9 cellular contexts compared by ENCODE assay signal in genomic region chr13:67231481-67231940, GRCh38. TPM values are rescaled to one million over a fixed set of nuclear protein-coding genes. Genes with fewer than 3 reads are reported as not detected.
DNase-seq lines count a peak whose midpoint lies in the region; ATAC-seq, FAIRE-seq and TF ChIP-seq lines count a peak whose summit lies in the region.
"Had no signal": no experiment of that assay in that cellular context is flagged by ENCODE, and none has a peak within 500 bp of the region (broad histone marks: within the 10 kb centered on the region; RNA-seq: fewer than 3 reads in every experiment).

No MANE protein-coding gene starts in this region.

- no peaks in the 10 kb centered on the region for H4K20me1 ChIP-seq in keratinocyte (ENCODE audit: control insufficient read depth, extremely low read depth, insufficient read depth, low read length)

- no peaks in the 10 kb centered on the region for H3K9me1 ChIP-seq in keratinocyte (ENCODE audit: control insufficient read depth, extremely low read depth, insufficient read depth, low read length)

- no peaks in the 10 kb centered on the region for H3K9me3 ChIP-seq in keratinocyte (ENCODE audit: control insufficient read depth, low read depth, low read length)
- H3K9me3 ChIP-seq in thoracic aorta = no peaks in the 10 kb centered on the region

- no peak overlapping the region for H3K9ac ChIP-seq in keratinocyte (ENCODE audit: control insufficient read depth, extremely low read depth, insufficient read depth, low read length)

- dilution Hi-C loops in keratinocyte (cut with MboI; ENCODE audit: extremely low pct_ligation_motif_present, low sequenced_read_pairs) = no loop called here

- H3K36me3 ChIP-seq in keratinocyte (ENCODE audit: control insufficient read depth in 2 of 2, extremely low read depth in 1 of 2, insufficient read depth in 2 of 2, low read length in 2 of 2) = no peaks in the 10 kb centered on the region
- no peaks in the 10 kb centered on the region for H3K36me3 ChIP-seq in thoracic aorta

- ATAC-seq in thoracic aorta (ENCODE audit: insufficient number of reproducible peaks, low FRiP score, low read depth) = no peak

- peak overlapping the region; percentile 78 for H2AFZ ChIP-seq in keratinocyte (ENCODE audit: control insufficient read depth, low read length)

- H3K4me3 ChIP-seq in keratinocyte (ENCODE audit: control insufficient read depth in 2 of 3, extremely low read depth in 1 of 3, insufficient read depth in 2 of 3, low read depth in 1 of 3, low read length in 3 of 3) (peak overlapping the region; percentile 69 to 91 (median 74)), thoracic aorta (peak overlapping the region; percentile 92)

- H3K79me2 ChIP-seq in keratinocyte (ENCODE audit: control insufficient read depth, insufficient read depth, low read length) = no peaks in the 10 kb centered on the region

- TF ChIP-seq CTCF in keratinocyte (optimal IDR thresholded peaks at IDR 0.05 in 1 of 3, IDR thresholded peaks at IDR 0.05 in 1 of 3, conservative IDR thresholded peaks at IDR 0.05 in 1 of 3; ENCODE audit: extremely low read depth in 1 of 3, insufficient read depth in 2 of 3, low read length in 3 of 3) (no peak), thoracic aorta (IDR thresholded peaks at IDR 0.05) (no peak)

- no peak for FAIRE-seq in keratinocyte (lab: Jason Lieb, UNC)

- H3K4me2 ChIP-seq in keratinocyte (ENCODE audit: control insufficient read depth, extremely low read depth, insufficient read depth, low read depth, low read length) = peak overlapping the region; percentile 77

- no peaks in the 10 kb centered on the region for H3K27me3 ChIP-seq in keratinocyte (ENCODE audit: control insufficient read depth, extremely low read depth, insufficient read depth, low read length)
- H3K27me3 ChIP-seq in thoracic aorta (replicated peaks; ENCODE audit: insufficient read depth) = no peaks in the 10 kb centered on the region

- DNase-seq in NCI-H1092 treated with DMSO at 0.1 percent for 48 hours (lab: John Stamatoyannopoulos, UW) (peak; percentile 42), NCI-H1092 (lab: John Stamatoyannopoulos, UW) (no peak), amniotic epithelial cell (ENCODE audit: low read depth) (peak; percentile 16), keratinocyte (ENCODE audit: low read depth, low spot score) (no peak), thoracic aorta (ENCODE audit: low spot score) (no peak), DMS79 treated with DMSO at 0.1 percent for 48 hours (lab: John Stamatoyannopoulos, UW) (no peak), SIG-M5 treated with dmso at 0.1 percent for 504 hours (lab: John Stamatoyannopoulos, UW; ENCODE audit: unreplicated experiment) (no peak), DMS153 (lab: John Stamatoyannopoulos, UW) (no peak)
- DNase-seq: activated CD4-positive, alpha-beta T cell treated with anti-CD3 and anti-CD28 coated beads, Interleukin-2, amount 50 U/mL, for 1 hour had no signal

- H3K27ac ChIP-seq in keratinocyte (ENCODE audit: control insufficient read depth, insufficient read depth, low read length) (no peak overlapping the region), thoracic aorta (peak overlapping the region; percentile 91 to 93)

- H3K4me1 ChIP-seq in keratinocyte (ENCODE audit: control insufficient read depth, extremely low read depth, insufficient read depth, low read length) (peaks cover 8% of the 10 kb centered on the region), thoracic aorta (ENCODE audit: control insufficient read depth in 1 of 2, low read depth in 2 of 2) (peaks cover 3 to 30% of the 10 kb centered on the region in 2 donors)

RNA-seq across cellular contexts. Expression of gene PCDH9, which starts 1.4 kb away (rescaled TPM):
- polyA plus RNA-seq in keratinocyte = 0.21 to 0.25 TPM (median 0.21 TPM) in 3 replicates
- polyA plus RNA-seq in keratinocyte (2011; ENCODE audit: low read depth) = 0.04 TPM
- 0.08 and 0.09 TPM in 2 replicates for polyA plus RNA-seq in keratinocyte (2011; cell fraction: cytosol; rRNA removed)
- 0.44 and 0.50 TPM in 2 replicates for polyA plus RNA-seq in keratinocyte (2011; cell fraction: nucleus; rRNA removed)
- 0.04 and 0.21 TPM in 2 replicates for polyA plus RNA-seq in keratinocyte (2012; ENCODE audit: low replicate concordance)
- polyA minus RNA-seq in keratinocyte = 0.48 to 0.86 TPM (median 0.72 TPM) in 3 replicates
- polyA minus RNA-seq in keratinocyte (2011; cell fraction: cytosol; rRNA and poly(A)+ RNA removed) = not detected
- polyA minus RNA-seq in keratinocyte (2011; cell fraction: nucleus; rRNA and poly(A)+ RNA removed) = 0.63 and 0.70 TPM in 2 replicates
- total RNA-seq in thoracic aorta = 10 to 100 TPM; 12.3 to 15.3 TPM

Comparison
In these comparisons a context has a peak if more than half of its experiments do, and no peak if none do; other contexts are left out.
1. DNase-seq: peak in NCI-H1092 treated with DMSO at 0.1 percent for 48 hours (single experiment) and amniotic epithelial cell (single experiment); none in NCI-H1092 (single experiment), keratinocyte (single experiment), thoracic aorta (single experiment), DMS79 treated with DMSO at 0.1 percent for 48 hours (single experiment), SIG-M5 treated with dmso at 0.1 percent for 504 hours (single experiment) and DMS153 (single experiment).